ENCODE assay signal across 9 cellular contexts in the genomic region with DNA sequence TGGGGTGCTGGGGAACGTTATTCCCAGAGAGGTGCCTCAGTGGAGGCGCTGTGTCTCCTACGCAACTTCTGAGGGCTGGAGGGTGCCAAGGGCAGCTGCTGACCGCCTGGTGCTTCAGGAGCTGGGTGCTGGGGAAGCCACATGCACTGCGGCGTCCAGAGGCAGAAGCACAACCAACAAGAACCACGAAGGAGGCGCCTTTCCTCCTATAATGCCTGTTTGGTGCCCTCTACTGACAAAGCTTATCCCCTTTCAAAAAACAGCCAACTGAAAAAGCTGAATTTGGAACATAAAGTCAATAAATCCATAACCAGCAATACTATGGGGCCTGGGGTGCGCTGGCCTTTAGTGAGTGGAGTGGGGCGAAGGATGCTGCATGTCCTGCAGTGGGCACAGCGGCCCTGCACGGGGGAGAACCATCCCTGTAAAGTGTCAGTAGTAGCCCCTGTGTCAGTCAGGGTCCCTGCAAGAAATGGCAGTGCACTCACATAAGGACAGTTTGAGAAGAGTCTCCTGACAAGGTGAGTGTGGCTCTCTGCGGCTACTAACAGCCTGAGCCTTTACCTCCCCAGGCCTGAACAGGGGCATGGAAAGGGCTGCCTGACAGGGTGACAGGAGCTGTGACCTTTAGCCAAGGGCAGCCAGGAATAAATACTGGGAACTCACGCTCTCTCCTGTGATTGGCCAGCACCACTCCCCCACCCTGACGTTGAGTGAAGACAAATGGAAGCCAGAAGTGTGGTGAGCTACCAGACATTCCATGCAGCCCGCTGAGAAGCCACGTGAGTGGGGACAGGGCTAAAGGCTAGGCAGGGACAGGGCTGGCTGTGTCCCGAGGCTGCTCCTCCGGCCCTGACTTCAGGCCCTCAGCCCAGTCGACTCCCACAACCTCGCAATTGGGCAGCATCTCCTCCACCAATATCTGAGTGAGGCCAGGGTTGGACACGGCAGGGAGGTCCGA. TPM values are rescaled to one million over a fixed set of nuclear protein-coding genes. Genes with fewer than 3 reads are reported as not detected.
DNase-seq lines count a peak whose midpoint lies in the region; ATAC-seq and TF ChIP-seq lines count a peak whose summit lies in the region.
"Had no signal": no experiment of that assay in that cellular context is flagged by ENCODE, and none has a peak within 500 bp of the region (broad histone marks: within the 10 kb centered on the region; RNA-seq: fewer than 3 reads in every experiment).

No MANE protein-coding gene starts in this region.

- H3K4me1 ChIP-seq in DND-41 (ENCODE audit: insufficient read depth, low read length): no peaks in the 10 kb centered on the region

- H3K79me2 ChIP-seq in DND-41 (ENCODE audit: insufficient read depth, low read length): no peaks in the 10 kb centered on the region

- no peak overlapping the region for H3K4me2 ChIP-seq in DND-41 (ENCODE audit: insufficient read depth, low read length)

- DNase-seq in DND-41 (no peak), NAMALWA (ENCODE audit: low spot score) (peak; percentile 41), myocyte (ENCODE audit: low read depth) (peak; percentile 93), NCI-H2081 treated with DMSO at 0.1 percent for 48 hours (lab: John Stamatoyannopoulos, UW) (no peak)
- no peak for DNase-seq in central memory CD8-positive, alpha-beta T cell (ENCODE audit: low spot score in 2 of 2)
- DNase-seq: activated gamma-delta T cell treated with Interleukin-2 at 50 U/mL for 16 hours had no signal

- H3K9ac ChIP-seq in DND-41 (ENCODE audit: low read depth, low read length): no peak overlapping the region

- H3K27ac ChIP-seq in DND-41 (ENCODE audit: low read length): no peak overlapping the region

- peaks cover 37% of the 10 kb centered on the region for H3K36me3 ChIP-seq in DND-41 (ENCODE audit: insufficient read depth, low read length)

- H2AFZ ChIP-seq in DND-41 (ENCODE audit: low read depth, low read length): no peak overlapping the region

- H4K20me1 ChIP-seq in DND-41 (ENCODE audit: insufficient read depth, low read length): no peaks in the 10 kb centered on the region

- H3K4me3 ChIP-seq in DND-41 (ENCODE audit: low read depth in 1 of 2, low read length in 2 of 2): no peak overlapping the region

- no peaks in the 10 kb centered on the region for H3K9me3 ChIP-seq in DND-41 (ENCODE audit: insufficient read depth, low read length, severe bottlenecking)

- no peak overlapping the region for H3K4me3 Mint-ChIP-seq in central memory CD8-positive, alpha-beta T cell

- peak overlapping the region; percentile 74 for H3K27ac Mint-ChIP-seq in central memory CD8-positive, alpha-beta T cell (ENCODE audit: low read depth)

- peaks cover 21% of the 10 kb centered on the region for H3K4me1 Mint-ChIP-seq in central memory CD8-positive, alpha-beta T cell

- ATAC-seq in DND-41 (ENCODE audit: insufficient read depth, low read depth): no peak
- no peak for ATAC-seq in central memory CD8-positive, alpha-beta T cell (replicated peaks; ENCODE audit: extremely low read depth, poor library complexity, severe bottlenecking)
- ATAC-seq in HG02973 (IDR thresholded peaks at IDR 0.05; ENCODE audit: unreplicated experiment): no peak
- ATAC-seq in GM19035 (IDR thresholded peaks at IDR 0.05; ENCODE audit: unreplicated experiment): no peak
- ATAC-seq in GM19395 (IDR thresholded peaks at IDR 0.05; ENCODE audit: unreplicated experiment): no peak

- peak; percentile 38 for TF ChIP-seq CTCF in DND-41 (IDR thresholded peaks at IDR 0.05; ENCODE audit: borderline replicate concordance, extremely low read depth, low read length, poor library complexity, severe bottlenecking)

- H3K36me3 Mint-ChIP-seq in central memory CD8-positive, alpha-beta T cell (ENCODE audit: insufficient read depth): peaks cover 23% of the 10 kb centered on the region

- H3K27me3 ChIP-seq in DND-41 (ENCODE audit: insufficient read depth, low read length, poor library complexity): no peaks in the 10 kb centered on the region

- H3K27me3 Mint-ChIP-seq in central memory CD8-positive, alpha-beta T cell: no peaks in the 10 kb centered on the region

- no peaks in the 10 kb centered on the region for H3K9me3 Mint-ChIP-seq in central memory CD8-positive, alpha-beta T cell

RNA-seq across cellular contexts. Expression of a gene that starts 4.5 kb away (rescaled TPM):
- not detected in 2 replicates for total RNA-seq in myocyte
- 0.20 TPM for polyA plus RNA-seq in myocyte (2012)

RNA-seq across cellular contexts. Expression of a gene that starts 8.0 kb away (rescaled TPM):
- total RNA-seq in myocyte: 36.2 and 43.2 TPM in 2 replicates
- 36.5 TPM for polyA plus RNA-seq in myocyte (2012)

RNA-seq across cellular contexts. Expression of a gene that starts 11.2 kb away (rescaled TPM):
- not detected in 2 replicates for total RNA-seq in myocyte
- not detected for polyA plus RNA-seq in myocyte (2012)

RNA-seq across cellular contexts. Expression of a gene that starts 34.1 kb away (rescaled TPM):
- 53.4 and 77.7 TPM in 2 replicates for total RNA-seq in myocyte
- polyA plus RNA-seq in myocyte (2012): 45.4 TPM

RNA-seq across cellular contexts. Expression of a gene that starts 34.5 kb away (rescaled TPM):
- 22.2 and 35.4 TPM in 2 replicates for total RNA-seq in myocyte
- polyA plus RNA-seq in myocyte (2012): 22.3 TPM

Comparison
In these comparisons a context has a peak if more than half of its experiments do, and no peak if none do; other contexts are left out.
1. DNase-seq: peak in NAMALWA (single experiment) and myocyte (single experiment); none in DND-41 (single experiment), central memory CD8-positive, alpha-beta T cell (0 of 2) and NCI-H2081 treated with DMSO at 0.1 percent for 48 hours (single experiment).